In the genomic region with DNA sequence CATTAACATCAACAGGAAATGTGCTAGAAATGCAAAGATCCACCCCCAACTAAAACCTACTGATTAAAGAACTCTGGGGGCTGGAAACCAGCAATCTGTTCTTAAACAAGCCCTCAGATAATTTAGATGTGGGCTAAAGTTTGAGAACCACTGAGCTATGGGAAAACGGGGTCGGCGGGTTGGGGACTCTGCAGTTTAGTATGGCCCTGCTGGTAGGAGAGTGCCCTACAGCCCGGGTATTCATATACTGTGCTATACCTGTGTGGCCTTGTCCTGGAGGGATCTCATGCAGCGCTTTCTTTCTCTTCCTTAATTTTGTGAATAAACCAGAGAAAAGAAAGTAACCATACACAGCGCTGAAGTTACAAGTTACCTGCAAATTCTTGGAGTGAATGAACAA, we compare ENCODE assay signal across 1 cellular context.
TF ChIP-seq lines count a peak whose summit lies in the region.

No MANE protein-coding gene starts in this region.

TF ChIP-seq in GM23338, 12 proteins besides CTCF, POLR2A, EP300 and RAD21 (continued from another document):
- TF ChIP-seq, protein P1, sequence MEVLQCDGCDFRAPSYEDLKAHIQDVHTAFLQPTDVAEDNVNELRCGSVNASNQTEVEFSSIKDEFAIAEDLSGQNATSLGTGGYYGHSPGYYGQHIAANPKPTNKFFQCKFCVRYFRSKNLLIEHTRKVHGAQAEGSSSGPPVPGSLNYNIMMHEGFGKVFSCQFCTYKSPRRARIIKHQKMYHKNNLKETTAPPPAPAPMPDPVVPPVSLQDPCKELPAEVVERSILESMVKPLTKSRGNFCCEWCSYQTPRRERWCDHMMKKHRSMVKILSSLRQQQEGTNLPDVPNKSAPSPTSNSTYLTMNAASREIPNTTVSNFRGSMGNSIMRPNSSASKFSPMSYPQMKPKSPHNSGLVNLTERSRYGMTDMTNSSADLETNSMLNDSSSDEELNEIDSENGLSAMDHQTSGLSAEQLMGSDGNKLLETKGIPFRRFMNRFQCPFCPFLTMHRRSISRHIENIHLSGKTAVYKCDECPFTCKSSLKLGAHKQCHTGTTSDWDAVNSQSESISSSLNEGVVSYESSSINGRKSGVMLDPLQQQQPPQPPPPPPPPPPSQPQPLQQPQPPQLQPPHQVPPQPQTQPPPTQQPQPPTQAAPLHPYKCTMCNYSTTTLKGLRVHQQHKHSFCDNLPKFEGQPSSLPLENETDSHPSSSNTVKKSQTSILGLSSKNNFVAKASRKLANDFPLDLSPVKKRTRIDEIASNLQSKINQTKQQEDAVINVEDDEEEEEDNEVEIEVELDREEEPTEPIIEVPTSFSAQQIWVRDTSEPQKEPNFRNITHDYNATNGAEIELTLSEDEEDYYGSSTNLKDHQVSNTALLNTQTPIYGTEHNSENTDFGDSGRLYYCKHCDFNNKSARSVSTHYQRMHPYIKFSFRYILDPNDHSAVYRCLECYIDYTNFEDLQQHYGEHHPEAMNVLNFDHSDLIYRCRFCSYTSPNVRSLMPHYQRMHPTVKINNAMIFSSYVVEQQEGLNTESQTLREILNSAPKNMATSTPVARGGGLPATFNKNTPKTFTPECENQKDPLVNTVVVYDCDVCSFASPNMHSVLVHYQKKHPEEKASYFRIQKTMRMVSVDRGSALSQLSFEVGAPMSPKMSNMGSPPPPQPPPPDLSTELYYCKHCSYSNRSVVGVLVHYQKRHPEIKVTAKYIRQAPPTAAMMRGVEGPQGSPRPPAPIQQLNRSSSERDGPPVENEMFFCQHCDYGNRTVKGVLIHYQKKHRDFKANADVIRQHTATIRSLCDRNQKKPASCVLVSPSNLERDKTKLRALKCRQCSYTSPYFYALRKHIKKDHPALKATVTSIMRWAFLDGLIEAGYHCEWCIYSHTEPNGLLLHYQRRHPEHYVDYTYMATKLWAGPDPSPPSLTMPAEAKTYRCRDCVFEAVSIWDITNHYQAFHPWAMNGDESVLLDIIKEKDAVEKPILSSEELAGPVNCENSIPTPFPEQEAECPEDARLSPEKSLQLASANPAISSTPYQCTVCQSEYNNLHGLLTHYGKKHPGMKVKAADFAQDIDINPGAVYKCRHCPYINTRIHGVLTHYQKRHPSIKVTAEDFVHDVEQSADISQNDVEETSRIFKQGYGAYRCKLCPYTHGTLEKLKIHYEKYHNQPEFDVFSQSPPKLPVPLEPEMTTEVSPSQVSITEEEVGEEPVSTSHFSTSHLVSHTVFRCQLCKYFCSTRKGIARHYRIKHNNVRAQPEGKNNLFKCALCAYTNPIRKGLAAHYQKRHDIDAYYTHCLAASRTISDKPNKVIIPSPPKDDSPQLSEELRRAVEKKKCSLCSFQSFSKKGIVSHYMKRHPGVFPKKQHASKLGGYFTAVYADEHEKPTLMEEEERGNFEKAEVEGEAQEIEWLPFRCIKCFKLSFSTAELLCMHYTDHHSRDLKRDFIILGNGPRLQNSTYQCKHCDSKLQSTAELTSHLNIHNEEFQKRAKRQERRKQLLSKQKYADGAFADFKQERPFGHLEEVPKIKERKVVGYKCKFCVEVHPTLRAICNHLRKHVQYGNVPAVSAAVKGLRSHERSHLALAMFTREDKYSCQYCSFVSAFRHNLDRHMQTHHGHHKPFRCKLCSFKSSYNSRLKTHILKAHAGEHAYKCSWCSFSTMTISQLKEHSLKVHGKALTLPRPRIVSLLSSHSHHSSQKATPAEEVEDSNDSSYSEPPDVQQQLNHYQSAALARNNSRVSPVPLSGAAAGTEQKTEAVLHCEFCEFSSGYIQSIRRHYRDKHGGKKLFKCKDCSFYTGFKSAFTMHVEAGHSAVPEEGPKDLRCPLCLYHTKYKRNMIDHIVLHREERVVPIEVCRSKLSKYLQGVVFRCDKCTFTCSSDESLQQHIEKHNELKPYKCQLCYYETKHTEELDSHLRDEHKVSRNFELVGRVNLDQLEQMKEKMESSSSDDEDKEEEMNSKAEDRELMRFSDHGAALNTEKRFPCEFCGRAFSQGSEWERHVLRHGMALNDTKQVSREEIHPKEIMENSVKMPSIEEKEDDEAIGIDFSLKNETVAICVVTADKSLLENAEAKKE (CRISPR knock-in tag; IDR thresholded peaks at IDR 0.05): no peak
- no peak for TF ChIP-seq ZNF331 (CRISPR knock-in tag; IDR thresholded peaks at IDR 0.05; ENCODE audit: low read depth)
- TF ChIP-seq STAT1 (IDR thresholded peaks at IDR 0.05; ENCODE audit: unreplicated experiment): no peak
- TF ChIP-seq ZNF114 (CRISPR knock-in tag; IDR thresholded peaks at IDR 0.05): no peak
- no peak for TF ChIP-seq CREB1 (CRISPR knock-in tag; IDR thresholded peaks at IDR 0.05; ENCODE audit: low read depth)
- TF ChIP-seq JUNB (IDR thresholded peaks at IDR 0.05; ENCODE audit: unreplicated experiment): no peak
- TF ChIP-seq, protein P2, sequence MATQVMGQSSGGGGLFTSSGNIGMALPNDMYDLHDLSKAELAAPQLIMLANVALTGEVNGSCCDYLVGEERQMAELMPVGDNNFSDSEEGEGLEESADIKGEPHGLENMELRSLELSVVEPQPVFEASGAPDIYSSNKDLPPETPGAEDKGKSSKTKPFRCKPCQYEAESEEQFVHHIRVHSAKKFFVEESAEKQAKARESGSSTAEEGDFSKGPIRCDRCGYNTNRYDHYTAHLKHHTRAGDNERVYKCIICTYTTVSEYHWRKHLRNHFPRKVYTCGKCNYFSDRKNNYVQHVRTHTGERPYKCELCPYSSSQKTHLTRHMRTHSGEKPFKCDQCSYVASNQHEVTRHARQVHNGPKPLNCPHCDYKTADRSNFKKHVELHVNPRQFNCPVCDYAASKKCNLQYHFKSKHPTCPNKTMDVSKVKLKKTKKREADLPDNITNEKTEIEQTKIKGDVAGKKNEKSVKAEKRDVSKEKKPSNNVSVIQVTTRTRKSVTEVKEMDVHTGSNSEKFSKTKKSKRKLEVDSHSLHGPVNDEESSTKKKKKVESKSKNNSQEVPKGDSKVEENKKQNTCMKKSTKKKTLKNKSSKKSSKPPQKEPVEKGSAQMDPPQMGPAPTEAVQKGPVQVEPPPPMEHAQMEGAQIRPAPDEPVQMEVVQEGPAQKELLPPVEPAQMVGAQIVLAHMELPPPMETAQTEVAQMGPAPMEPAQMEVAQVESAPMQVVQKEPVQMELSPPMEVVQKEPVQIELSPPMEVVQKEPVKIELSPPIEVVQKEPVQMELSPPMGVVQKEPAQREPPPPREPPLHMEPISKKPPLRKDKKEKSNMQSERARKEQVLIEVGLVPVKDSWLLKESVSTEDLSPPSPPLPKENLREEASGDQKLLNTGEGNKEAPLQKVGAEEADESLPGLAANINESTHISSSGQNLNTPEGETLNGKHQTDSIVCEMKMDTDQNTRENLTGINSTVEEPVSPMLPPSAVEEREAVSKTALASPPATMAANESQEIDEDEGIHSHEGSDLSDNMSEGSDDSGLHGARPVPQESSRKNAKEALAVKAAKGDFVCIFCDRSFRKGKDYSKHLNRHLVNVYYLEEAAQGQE (IDR thresholded peaks at IDR 0.05; ENCODE audit: unreplicated experiment): no peak
- TF ChIP-seq EZH2 (IDR thresholded peaks at IDR 0.05; ENCODE audit: low read depth, unreplicated experiment): no peak
- no peak for TF ChIP-seq EZH2phosphoT487 (IDR thresholded peaks at IDR 0.05; ENCODE audit: unreplicated experiment)
